In the genomic region with DNA sequence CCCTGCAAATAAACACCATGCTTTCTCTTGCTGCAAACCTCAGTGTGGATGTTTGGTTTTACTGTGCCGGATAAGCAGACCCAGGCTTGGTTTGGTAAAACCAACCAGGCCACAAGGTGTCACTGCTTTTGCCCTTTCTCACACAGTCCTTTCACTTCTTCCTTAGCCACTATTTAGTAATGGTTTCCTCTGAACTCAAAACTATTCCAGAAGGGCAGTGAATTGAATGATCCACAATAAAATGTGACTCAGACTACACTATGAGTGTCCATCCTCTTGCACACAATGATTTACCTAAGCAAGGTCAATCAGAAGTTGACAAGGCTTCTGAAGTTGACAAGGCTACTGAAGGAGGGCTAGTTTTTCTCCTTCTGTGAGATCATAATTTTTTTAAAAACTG, we compare ENCODE assay signal across 10 cellular contexts.
DNase-seq lines count a peak whose midpoint lies in the region; ATAC-seq, FAIRE-seq and TF ChIP-seq lines count a peak whose summit lies in the region.
"Had no signal": no experiment of that assay in that cellular context is flagged by ENCODE, and none has a peak within 500 bp of the region (broad histone marks: within the 10 kb centered on the region; RNA-seq: fewer than 3 reads in every experiment).

No MANE protein-coding gene starts in this region.

- POLR2A ChIA-PET in Panc1 (lab: Charles Lee), result no interaction called here

- no peak overlapping the region for H3K4me3 Mint-ChIP-seq in activated CD4-positive, alpha-beta T cell treated with anti-CD3 and anti-CD28 coated beads, Interleukin-2, amount 10 ng/mL, durations not matched to agents 24 days and 14 days

- no peaks in the 10 kb centered on the region for H3K27me3 Mint-ChIP-seq in activated CD4-positive, alpha-beta T cell treated with anti-CD3 and anti-CD28 coated beads, Interleukin-2, amount 10 ng/mL, durations not matched to agents 24 days and 14 days

- peak; percentile 60 for DNase-seq in activated CD4-positive, alpha-beta T cell treated with anti-CD3 and anti-CD28 coated beads, Interleukin-2, amount 10 ng/mL, durations not matched to agents 24 days and 14 days
- no peak for DNase-seq in activated CD4-positive, alpha-beta T cell treated with anti-CD3 and anti-CD28 coated beads for 4 hours
- DNase-seq in Panc1 (ENCODE audit: low read depth, low spot score) (peak; percentile 13), heart left ventricle (peak in 1 of 5 donors; percentile 22), upper lobe of right lung (no peak), small intestine (no peak), COLO668 (lab: John Stamatoyannopoulos, UW; ENCODE audit: unreplicated experiment) (no peak), NCI-H2081 treated with DMSO at 0.1 percent for 48 hours (lab: John Stamatoyannopoulos, UW) (no peak)

- no peaks in the 10 kb centered on the region for H3K36me3 Mint-ChIP-seq in activated CD4-positive, alpha-beta T cell treated with anti-CD3 and anti-CD28 coated beads, Interleukin-2, amount 10 ng/mL, durations not matched to agents 24 days and 14 days (ENCODE audit: low read depth)

- H3K27ac Mint-ChIP-seq in activated CD4-positive, alpha-beta T cell treated with anti-CD3 and anti-CD28 coated beads, Interleukin-2, amount 10 ng/mL, durations not matched to agents 24 days and 14 days, result no peak overlapping the region

- WGBS in heart left ventricle, 4 donors, result 28 to 61% (median 48%) methylated on average over 1 of the region's 1 CpG
- 53 to 75% (median 68%) methylated on average over 1 of the region's 1 CpG for WGBS in small intestine, 3 donors

- H3K4me1 Mint-ChIP-seq in activated CD4-positive, alpha-beta T cell treated with anti-CD3 and anti-CD28 coated beads, Interleukin-2, amount 10 ng/mL, durations not matched to agents 24 days and 14 days, result peaks cover 6% of the 10 kb centered on the region

- BruUV-seq in Panc1 (replicated peaks; lab: Mats Ljungman, UMichigan), result no TSS peak

- H3K9me3 Mint-ChIP-seq in activated CD4-positive, alpha-beta T cell treated with anti-CD3 and anti-CD28 coated beads, Interleukin-2, amount 10 ng/mL, durations not matched to agents 24 days and 14 days, result no peaks in the 10 kb centered on the region

- no peaks in the 10 kb centered on the region for H3K4me1 ChIP-seq in Panc1 (ENCODE audit: control insufficient read depth, insufficient read depth, low read length)
- peaks cover 0 to 26% (median 7%) of the 10 kb centered on the region in 12 donors for H3K4me1 ChIP-seq in heart left ventricle
- H3K4me1 ChIP-seq in upper lobe of right lung, result no peaks in the 10 kb centered on the region
- no peaks in the 10 kb centered on the region for H3K4me1 ChIP-seq in small intestine (ENCODE audit: control insufficient read depth in 2 of 2, insufficient read depth in 1 of 2, low read depth in 1 of 2, low read length in 1 of 2)

- CTCF ChIA-PET in Panc1 (lab: Charles Lee), result no interaction called here

- H3K9me3 ChIP-seq in Panc1 (ENCODE audit: control insufficient read depth, insufficient read depth, low read depth, low read length) (no peaks in the 10 kb centered on the region), heart left ventricle (no peaks in the 10 kb centered on the region), upper lobe of right lung (no peaks in the 10 kb centered on the region), small intestine (ENCODE audit: control insufficient read depth, low read depth) (peaks cover 1% of the 10 kb centered on the region)

- H3K27ac ChIP-seq in Panc1 (ENCODE audit: low read length) (no peak overlapping the region), heart left ventricle (no peak overlapping the region), upper lobe of right lung (no peak overlapping the region), small intestine (ENCODE audit: low read depth in 1 of 2, low read length in 1 of 2) (no peak overlapping the region)

- H3K36me3 ChIP-seq in Panc1 (ENCODE audit: control insufficient read depth, insufficient read depth, low read length) (no peaks in the 10 kb centered on the region), heart left ventricle (no peaks in the 10 kb centered on the region), upper lobe of right lung (no peaks in the 10 kb centered on the region), small intestine (ENCODE audit: control insufficient read depth in 2 of 2, insufficient read depth in 2 of 2, low read length in 2 of 2) (no peaks in the 10 kb centered on the region)

- ATAC-seq in Panc1 (no peak), heart left ventricle (peak; percentile 68 to 84 (median 81)), upper lobe of right lung (peak; percentile 23)

- FAIRE-seq in small intestine (lab: Jason Lieb, UNC), result no peak
- FAIRE-seq: TTC549 had no signal

- H3K4me3 ChIP-seq in Panc1 (ENCODE audit: low read depth in 2 of 2, low read length in 2 of 2) (no peak overlapping the region), heart left ventricle (no peak overlapping the region), upper lobe of right lung (no peak overlapping the region), small intestine (ENCODE audit: low read depth in 1 of 2, low read length in 2 of 2) (no peak overlapping the region)
- H3K4me3 ChIP-seq: lung had no signal

- intact Hi-C loops in activated CD4-positive, alpha-beta T cell treated with anti-CD3 and anti-CD28 coated beads, Interleukin-2, amount 10 ng/mL, durations not matched to agents 24 days and 14 days (cut with micrococcal nuclease), result loop anchor here (10.0 kb wide), 1 partner anchor 240 kb away; no protein-coding TSS in a partner anchor
- intact Hi-C loops in Panc1 (cut with micrococcal nuclease; ENCODE audit: unreplicated experiment), result loop anchor here (2.0 kb wide), 1 partner anchor 240 kb away; no protein-coding TSS in a partner anchor
- intact Hi-C loops in heart left ventricle (cut with DNase I), result loop anchor here in 9 of 10 donors (2.0 to 5.0 kb wide), 2 partner anchors 237 to 240 kb away; no protein-coding TSS in a partner anchor
- intact Hi-C loops in upper lobe of right lung (cut with DNase I), result no loop called here

- TF ChIP-seq CTCF in Panc1 (IDR thresholded peaks at IDR 0.05) (peak; percentile 34), heart left ventricle (IDR thresholded peaks at IDR 0.05) (peak in 10 of 12 donors; percentile 18 to 61 (median 36)), upper lobe of right lung (IDR thresholded peaks at IDR 0.05) (peak; percentile 17)

- no peak for TF ChIP-seq POLR2A in heart left ventricle (IDR thresholded peaks at IDR 0.05)

- no peaks in the 10 kb centered on the region for H3K27me3 ChIP-seq in Panc1 (ENCODE audit: control insufficient read depth, insufficient read depth, low read length)
- H3K27me3 ChIP-seq in heart left ventricle, result no peaks in the 10 kb centered on the region
- no peaks in the 10 kb centered on the region for H3K27me3 ChIP-seq in upper lobe of right lung
- H3K27me3 ChIP-seq in small intestine (ENCODE audit: control insufficient read depth in 2 of 2, insufficient read depth in 2 of 2, low read length in 2 of 2), result no peaks in the 10 kb centered on the region

- in situ Hi-C loops in Panc1 (cut with HindIII; ENCODE audit: low pct_unique_long_range_greater_than_20kb, low sequenced_read_pairs), result no loop called here

Comparison
In these comparisons a context has a peak if more than half of its experiments do, and no peak if none do; other contexts are left out.
1. DNase-seq: peak in activated CD4-positive, alpha-beta T cell treated with anti-CD3 and anti-CD28 coated beads, Interleukin-2, amount 10 ng/mL, durations not matched to agents 24 days and 14 days (single experiment) and Panc1 (single experiment); none in activated CD4-positive, alpha-beta T cell treated with anti-CD3 and anti-CD28 coated beads for 4 hours (0 of 2), upper lobe of right lung (single experiment), small intestine (single experiment), COLO668 (single experiment) and NCI-H2081 treated with DMSO at 0.1 percent for 48 hours (single experiment).
2. Peak in every context shown above with its lines, with median percentiles within 50 percentile points of each other: CTCF ChIP-seq.